ENCODE assay signal across 8 cellular contexts in the genomic region with DNA sequence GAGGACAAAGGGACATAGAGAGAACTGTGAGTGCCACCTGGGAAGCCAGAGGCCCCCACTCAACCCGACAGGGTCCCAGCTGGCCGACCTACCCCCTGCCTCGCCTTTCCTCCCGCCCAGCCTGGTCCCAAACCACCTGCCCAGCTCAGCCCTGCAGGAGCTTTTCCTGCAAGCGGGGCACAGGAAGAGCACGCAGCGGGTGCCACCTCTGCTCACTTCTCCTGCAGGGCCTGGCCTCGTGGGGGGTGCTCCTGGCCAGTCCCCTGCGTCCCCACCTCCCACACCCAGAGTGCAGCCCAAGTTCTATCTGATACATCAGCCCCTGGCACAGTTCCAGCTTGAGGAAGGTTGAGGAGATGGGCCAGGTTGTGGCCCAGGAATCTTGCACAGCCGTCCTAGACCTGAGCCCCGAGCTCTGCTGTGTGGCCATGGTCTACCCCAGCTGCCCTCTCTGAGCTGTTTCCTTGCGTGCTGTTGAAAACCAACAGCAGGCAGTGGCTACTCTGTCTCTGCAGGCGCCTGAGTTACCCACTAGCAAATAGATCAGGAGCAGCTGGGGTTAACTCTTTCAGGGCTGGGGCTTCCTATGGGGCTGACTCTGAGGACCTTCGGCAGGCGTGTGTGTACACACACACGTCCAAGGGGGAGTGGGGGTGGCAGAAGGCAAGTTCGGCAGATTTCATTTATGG.
A peak's percentile ranks its signal among the peaks of the same experiment; 100 is the strongest.
DNase-seq lines count a peak whose midpoint lies in the region; ATAC-seq and TF ChIP-seq lines count a peak whose summit lies in the region.

No MANE protein-coding gene starts in this region.

- H3K9ac ChIP-seq in stomach smooth muscle (ENCODE audit: low read length in 2 of 2), result peak overlapping the region; percentile 82 to 83

- peaks cover 10 to 15% of the 10 kb centered on the region in 2 donors for H3K36me3 ChIP-seq in stomach smooth muscle (ENCODE audit: control insufficient read depth in 2 of 2, insufficient read depth in 2 of 2, low read length in 2 of 2)

- H3K4me1 Mint-ChIP-seq in T-helper 1 cell treated with Interleukin-12 subunit alpha and Interleukin-12 subunit beta and Interleukin-4 antibody, amounts not matched to agents 30 μg/mL and 1 μg/mL, for 36 hours (ENCODE audit: low read depth), result peaks cover 41% of the 10 kb centered on the region

- H3K27ac ChIP-seq in stomach smooth muscle (ENCODE audit: low read length), result peak overlapping the region; percentile 80

- H3K4me1 ChIP-seq in stomach smooth muscle (ENCODE audit: control insufficient read depth, insufficient read depth, low read length), result peaks cover 59% of the 10 kb centered on the region

- TF ChIP-seq CTCF in foreskin fibroblast (IDR thresholded peaks at IDR 0.05; ENCODE audit: low read depth, low read length), result no peak

- DNase-seq in T-helper 1 cell (no peak), RKO (ENCODE audit: low spot score) (peak; percentile 63), foreskin fibroblast (no peak), LoVo (ENCODE audit: low spot score) (no peak)

- ATAC-seq in GM18502 (IDR thresholded peaks at IDR 0.05; ENCODE audit: poor library complexity, unreplicated experiment) (no peak), GM21576 (IDR thresholded peaks at IDR 0.05; ENCODE audit: unreplicated experiment) (no peak)

- peak overlapping the region; percentile 51 to 73 for H3K4me3 ChIP-seq in foreskin fibroblast (ENCODE audit: low read depth in 1 of 2, low read length in 2 of 2)
- peak overlapping the region; percentile 63 to 81 for H3K4me3 ChIP-seq in stomach smooth muscle (ENCODE audit: low read length in 2 of 2)

- H3K27me3 ChIP-seq in stomach smooth muscle (ENCODE audit: control insufficient read depth in 1 of 2, insufficient read depth in 2 of 2, low read length in 2 of 2), result no peaks in the 10 kb centered on the region

- H3K27ac Mint-ChIP-seq in T-helper 1 cell treated with Interleukin-12 subunit alpha and Interleukin-12 subunit beta and Interleukin-4 antibody, amounts not matched to agents 30 μg/mL and 1 μg/mL, for 36 hours, result peak overlapping the region; percentile 73

- peak overlapping the region; percentile 95 for H3K4me3 Mint-ChIP-seq in T-helper 1 cell treated with Interleukin-12 subunit alpha and Interleukin-12 subunit beta and Interleukin-4 antibody, amounts not matched to agents 30 μg/mL and 1 μg/mL, for 36 hours

- no peaks in the 10 kb centered on the region for H3K9me3 ChIP-seq in stomach smooth muscle (ENCODE audit: control insufficient read depth in 2 of 2, low read length in 2 of 2)

- no peaks in the 10 kb centered on the region for H3K27me3 Mint-ChIP-seq in T-helper 1 cell treated with Interleukin-12 subunit alpha and Interleukin-12 subunit beta and Interleukin-4 antibody, amounts not matched to agents 30 μg/mL and 1 μg/mL, for 36 hours (ENCODE audit: low read depth)

- H3K36me3 Mint-ChIP-seq in T-helper 1 cell treated with Interleukin-12 subunit alpha and Interleukin-12 subunit beta and Interleukin-4 antibody, amounts not matched to agents 30 μg/mL and 1 μg/mL, for 36 hours (ENCODE audit: low read depth), result peaks cover 30% of the 10 kb centered on the region

- H3K9me3 Mint-ChIP-seq in T-helper 1 cell treated with Interleukin-12 subunit alpha and Interleukin-12 subunit beta and Interleukin-4 antibody, amounts not matched to agents 30 μg/mL and 1 μg/mL, for 36 hours, result no peaks in the 10 kb centered on the region
